In genomic region chr21:41778974-41779600, GRCh38 we compare ENCODE assay signal across 1 cellular context.
TF ChIP-seq lines count a peak whose summit lies in the region.

No MANE protein-coding gene starts in this region.

TF ChIP-seq in GM12878, 131 proteins besides CTCF, POLR2A, EP300 and RAD21 (continued from another document):
- TF ChIP-seq BCLAF1 (IDR thresholded peaks at IDR 0.05) = no peak
